Comparison of ENCODE assay signal across 9 cellular contexts in the genomic region with DNA sequence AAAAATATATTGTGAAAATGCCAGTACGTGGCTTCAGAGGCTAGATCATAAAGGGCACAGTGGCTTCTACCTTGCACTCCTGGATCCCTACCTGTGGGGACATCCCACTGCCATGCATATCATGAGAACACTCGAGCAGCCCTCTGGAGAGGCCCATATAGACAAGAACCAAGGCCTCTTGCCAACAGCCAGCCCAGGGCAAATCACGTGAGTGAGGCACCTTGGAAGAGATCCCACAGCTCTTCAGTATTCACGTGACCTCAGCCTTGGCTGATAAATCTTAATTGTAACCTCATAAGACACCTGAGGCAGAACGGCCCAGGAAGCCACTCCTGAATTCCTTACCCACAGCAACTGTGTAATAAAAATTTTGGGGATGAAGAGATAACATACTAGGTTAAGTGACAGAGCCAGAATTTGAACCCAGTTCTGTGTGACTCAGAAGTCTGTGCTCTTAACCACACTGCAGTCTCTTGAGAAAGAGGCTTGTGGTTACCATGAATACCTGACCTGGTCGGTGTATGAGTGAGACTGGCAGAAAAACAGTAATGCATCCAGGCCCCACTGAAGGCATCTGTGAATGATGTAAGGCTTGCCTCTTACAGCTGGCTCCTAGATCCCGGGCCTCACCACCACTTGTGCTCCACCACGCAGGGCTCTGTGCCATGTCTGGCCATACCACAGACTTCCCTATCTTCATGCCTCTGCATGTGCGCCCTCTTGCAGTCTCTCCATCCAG. TPM values are rescaled to one million over a fixed set of nuclear protein-coding genes. Genes with fewer than 3 reads are reported as not detected.
DNase-seq lines count a peak whose midpoint lies in the region; ATAC-seq and TF ChIP-seq lines count a peak whose summit lies in the region.
"Had no signal": no experiment of that assay in that cellular context is flagged by ENCODE, and none has a peak within 500 bp of the region (broad histone marks: within the 10 kb centered on the region; RNA-seq: fewer than 3 reads in every experiment).

No MANE protein-coding gene starts in this region.

- no peak overlapping the region for H3K4me3 ChIP-seq in muscle layer of colon (ENCODE audit: low read depth in 1 of 2, low read length in 2 of 2)

- no peaks in the 10 kb centered on the region for H3K9me3 ChIP-seq in muscle layer of colon (ENCODE audit: low read length)

- DNase-seq in AG09319 (ENCODE audit: extremely low read depth, low read depth) (peak; percentile 95), MV-4-11 (lab: John Stamatoyannopoulos, UW) (peak; percentile 90), cerebellum (ENCODE audit: low spot score) (peak; percentile 59), RPMI8226 (no peak), cortex of kidney (lab: John Stamatoyannopoulos, UW) (no peak), SW 1271 (lab: John Stamatoyannopoulos, UW) (no peak)
- DNase-seq: activated naive CD8-positive, alpha-beta T cell treated with anti-CD3 and anti-CD28 coated beads, Interleukin-2, amount 10 ng/mL, durations not matched to agents 7 days and 5 days had no signal

- H3K27ac ChIP-seq in muscle layer of colon (ENCODE audit: low read depth, low read length), result peak overlapping the region; percentile 53

- H3K9ac ChIP-seq in muscle layer of colon (ENCODE audit: low read length), result no peak overlapping the region

- H3K4me1 ChIP-seq in muscle layer of colon (ENCODE audit: insufficient read depth, low read length), result peaks cover 20% of the 10 kb centered on the region

- ATAC-seq in GM21529 (IDR thresholded peaks at IDR 0.05; ENCODE audit: unreplicated experiment), result no peak

- H3K36me3 ChIP-seq in muscle layer of colon (ENCODE audit: insufficient read depth, low read length), result peaks cover 92% of the 10 kb centered on the region

- H3K27me3 ChIP-seq in muscle layer of colon (ENCODE audit: control insufficient read depth in 1 of 2, insufficient read depth in 2 of 2, low read length in 2 of 2), result no peaks in the 10 kb centered on the region

- TF ChIP-seq CTCF in AG09319 (IDR thresholded peaks at IDR 0.05; ENCODE audit: low read depth, low read length), result peak; percentile 8; the same call in 1 of the 2 replicates

RNA-seq across cellular contexts. Expression of gene A3GALT2, which starts 6.9 kb away (rescaled TPM):
- not detected for total RNA-seq in cerebellum

Comparison
In these comparisons a context has a peak if more than half of its experiments do, and no peak if none do; other contexts are left out.
1. DNase-seq: peak in AG09319 (single experiment), MV-4-11 (single experiment) and cerebellum (single experiment); none in RPMI8226 (single experiment), cortex of kidney (single experiment) and SW 1271 (0 of 2).